1 cellular context compared by ENCODE assay signal in genomic region chr1:33181038-33181861, GRCh38.
TF ChIP-seq lines count a peak whose summit lies in the region.

No MANE protein-coding gene starts in this region.

TF ChIP-seq in HepG2, 621 proteins besides CTCF, POLR2A, EP300 and RAD21 (continued from another document and continues in another):
- TF ChIP-seq ZNF646 (CRISPR knock-in tag; IDR thresholded peaks at IDR 0.05) (no peak), KMT2B (CRISPR knock-in tag; IDR thresholded peaks at IDR 0.05) (no peak; the same call in 1 of the 2 replicates), TAF1 (CRISPR knock-in tag; IDR thresholded peaks at IDR 0.05) (0 out of 2 replicates have a peak, but pooled peaks have one; percentile 3), IKZF4 (CRISPR knock-in tag; IDR thresholded peaks at IDR 0.05; ENCODE audit: borderline replicate concordance, low read depth, not compliant biosample characterization) (no peak), ZNF564 (CRISPR knock-in tag; IDR thresholded peaks at IDR 0.05) (peak; percentile 82), ZNF501 (CRISPR knock-in tag; IDR thresholded peaks at IDR 0.05) (no peak), ZNF563 (CRISPR knock-in tag; IDR thresholded peaks at IDR 0.05) (peak; percentile 45; the same call in 1 of the 2 replicates), GATAD2A (CRISPR knock-in tag; IDR thresholded peaks at IDR 0.05) (no peak), IRX3 (CRISPR knock-in tag; IDR thresholded peaks at IDR 0.05; ENCODE audit: borderline replicate concordance, low read depth) (no peak), NONO (IDR thresholded peaks at IDR 0.05) (no peak), NONO (CRISPR knock-in tag; conservative IDR thresholded peaks at IDR 0.05) (peak; percentile 20; the same call in 1 of the 2 replicates), AGO2 (optimal IDR thresholded peaks at IDR 0.05; ENCODE audit: low read depth, low read length) (peak; percentile 41), HNF1A (IDR thresholded peaks at IDR 0.05; ENCODE audit: low read depth) (no peak), HNF1A (CRISPR knock-in tag; IDR thresholded peaks at IDR 0.05; ENCODE audit: borderline replicate concordance) (peak; percentile 49; the same call in 1 of the 2 replicates), MED1 (CRISPR knock-in tag; IDR thresholded peaks at IDR 0.05) (no peak), ADNP (CRISPR knock-in tag; IDR thresholded peaks at IDR 0.05) (no peak), ZNF766 (CRISPR knock-in tag; IDR thresholded peaks at IDR 0.05; ENCODE audit: borderline replicate concordance) (0 out of 2 replicates have a peak, but pooled peaks have one; percentile 53), ZNF34 (CRISPR knock-in tag; IDR thresholded peaks at IDR 0.05; ENCODE audit: borderline replicate concordance) (no peak), SAP130 (CRISPR knock-in tag; IDR thresholded peaks at IDR 0.05; ENCODE audit: low read depth) (peak; percentile 50; the same call in 1 of the 2 replicates), MYC (CRISPR knock-in tag; IDR thresholded peaks at IDR 0.05; ENCODE audit: borderline replicate concordance) (peak; percentile 40; the same call in 1 of the 2 replicates), NFYC (CRISPR knock-in tag; IDR thresholded peaks at IDR 0.05) (no peak), PPARG (CRISPR knock-in tag; conservative IDR thresholded peaks at IDR 0.05) (no peak), ZBTB43 (CRISPR knock-in tag; conservative IDR thresholded peaks at IDR 0.05) (peak; percentile 33; the same call in 1 of the 2 replicates), KDM5B (CRISPR knock-in tag; IDR thresholded peaks at IDR 0.05; ENCODE audit: borderline replicate concordance) (peak; percentile 57; the same call in 1 of the 2 replicates), ZNF280B (CRISPR knock-in tag; IDR thresholded peaks at IDR 0.05; ENCODE audit: borderline replicate concordance) (peak; percentile 24; the same call in 1 of the 2 replicates), ZNF674 (CRISPR knock-in tag; IDR thresholded peaks at IDR 0.05; ENCODE audit: low read depth) (no peak), HNRNPUL1 (IDR thresholded peaks at IDR 0.05; ENCODE audit: low read depth, low read length) (no peak), ZNF598 (CRISPR knock-in tag; IDR thresholded peaks at IDR 0.05; ENCODE audit: borderline replicate concordance) (no peak), ATF6 (CRISPR knock-in tag; conservative IDR thresholded peaks at IDR 0.05) (no peak)
- TF ChIP-seq, protein P1, sequence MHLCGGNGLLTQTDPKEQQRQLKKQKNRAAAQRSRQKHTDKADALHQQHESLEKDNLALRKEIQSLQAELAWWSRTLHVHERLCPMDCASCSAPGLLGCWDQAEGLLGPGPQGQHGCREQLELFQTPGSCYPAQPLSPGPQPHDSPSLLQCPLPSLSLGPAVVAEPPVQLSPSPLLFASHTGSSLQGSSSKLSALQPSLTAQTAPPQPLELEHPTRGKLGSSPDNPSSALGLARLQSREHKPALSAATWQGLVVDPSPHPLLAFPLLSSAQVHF (CRISPR knock-in tag; IDR thresholded peaks at IDR 0.05) = peak; percentile 94
- TF ChIP-seq, protein P2, sequence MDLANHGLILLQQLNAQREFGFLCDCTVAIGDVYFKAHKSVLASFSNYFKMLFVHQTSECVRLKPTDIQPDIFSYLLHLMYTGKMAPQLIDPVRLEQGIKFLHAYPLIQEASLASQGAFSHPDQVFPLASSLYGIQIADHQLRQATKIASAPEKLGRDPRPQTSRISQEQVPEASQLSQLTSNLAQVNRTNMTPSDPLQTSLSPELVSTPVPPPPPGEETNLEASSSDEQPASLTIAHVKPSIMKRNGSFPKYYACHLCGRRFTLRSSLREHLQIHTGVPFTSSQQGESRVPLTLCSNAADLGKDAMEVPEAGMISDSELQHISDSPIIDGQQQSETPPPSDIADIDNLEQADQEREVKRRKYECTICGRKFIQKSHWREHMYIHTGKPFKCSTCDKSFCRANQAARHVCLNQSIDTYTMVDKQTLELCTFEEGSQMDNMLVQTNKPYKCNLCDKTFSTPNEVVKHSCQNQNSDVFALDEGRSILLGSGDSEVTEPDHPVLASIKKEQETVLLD (CRISPR knock-in tag; IDR thresholded peaks at IDR 0.05; ENCODE audit: low read depth) = 0 out of 2 replicates have a peak, but pooled peaks have one; percentile 51
- TF ChIP-seq, protein P3, sequence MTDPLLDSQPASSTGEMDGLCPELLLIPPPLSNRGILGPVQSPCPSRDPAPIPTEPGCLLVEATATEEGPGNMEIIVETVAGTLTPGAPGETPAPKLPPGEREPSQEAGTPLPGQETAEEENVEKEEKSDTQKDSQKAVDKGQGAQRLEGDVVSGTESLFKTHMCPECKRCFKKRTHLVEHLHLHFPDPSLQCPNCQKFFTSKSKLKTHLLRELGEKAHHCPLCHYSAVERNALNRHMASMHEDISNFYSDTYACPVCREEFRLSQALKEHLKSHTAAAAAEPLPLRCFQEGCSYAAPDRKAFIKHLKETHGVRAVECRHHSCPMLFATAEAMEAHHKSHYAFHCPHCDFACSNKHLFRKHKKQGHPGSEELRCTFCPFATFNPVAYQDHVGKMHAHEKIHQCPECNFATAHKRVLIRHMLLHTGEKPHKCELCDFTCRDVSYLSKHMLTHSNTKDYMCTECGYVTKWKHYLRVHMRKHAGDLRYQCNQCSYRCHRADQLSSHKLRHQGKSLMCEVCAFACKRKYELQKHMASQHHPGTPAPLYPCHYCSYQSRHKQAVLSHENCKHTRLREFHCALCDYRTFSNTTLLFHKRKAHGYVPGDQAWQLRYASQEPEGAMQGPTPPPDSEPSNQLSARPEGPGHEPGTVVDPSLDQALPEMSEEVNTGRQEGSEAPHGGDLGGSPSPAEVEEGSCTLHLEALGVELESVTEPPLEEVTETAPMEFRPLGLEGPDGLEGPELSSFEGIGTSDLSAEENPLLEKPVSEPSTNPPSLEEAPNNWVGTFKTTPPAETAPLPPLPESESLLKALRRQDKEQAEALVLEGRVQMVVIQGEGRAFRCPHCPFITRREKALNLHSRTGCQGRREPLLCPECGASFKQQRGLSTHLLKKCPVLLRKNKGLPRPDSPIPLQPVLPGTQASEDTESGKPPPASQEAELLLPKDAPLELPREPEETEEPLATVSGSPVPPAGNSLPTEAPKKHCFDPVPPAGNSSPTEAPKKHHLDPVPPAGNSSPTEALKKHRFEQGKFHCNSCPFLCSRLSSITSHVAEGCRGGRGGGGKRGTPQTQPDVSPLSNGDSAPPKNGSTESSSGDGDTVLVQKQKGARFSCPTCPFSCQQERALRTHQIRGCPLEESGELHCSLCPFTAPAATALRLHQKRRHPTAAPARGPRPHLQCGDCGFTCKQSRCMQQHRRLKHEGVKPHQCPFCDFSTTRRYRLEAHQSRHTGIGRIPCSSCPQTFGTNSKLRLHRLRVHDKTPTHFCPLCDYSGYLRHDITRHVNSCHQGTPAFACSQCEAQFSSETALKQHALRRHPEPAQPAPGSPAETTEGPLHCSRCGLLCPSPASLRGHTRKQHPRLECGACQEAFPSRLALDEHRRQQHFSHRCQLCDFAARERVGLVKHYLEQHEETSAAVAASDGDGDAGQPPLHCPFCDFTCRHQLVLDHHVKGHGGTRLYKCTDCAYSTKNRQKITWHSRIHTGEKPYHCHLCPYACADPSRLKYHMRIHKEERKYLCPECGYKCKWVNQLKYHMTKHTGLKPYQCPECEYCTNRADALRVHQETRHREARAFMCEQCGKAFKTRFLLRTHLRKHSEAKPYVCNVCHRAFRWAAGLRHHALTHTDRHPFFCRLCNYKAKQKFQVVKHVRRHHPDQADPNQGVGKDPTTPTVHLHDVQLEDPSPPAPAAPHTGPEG (CRISPR knock-in tag; IDR thresholded peaks at IDR 0.05) = 0 out of 2 replicates have a peak, but pooled peaks have one; percentile 37
